1 cellular context compared by ENCODE assay signal in the genomic region with DNA sequence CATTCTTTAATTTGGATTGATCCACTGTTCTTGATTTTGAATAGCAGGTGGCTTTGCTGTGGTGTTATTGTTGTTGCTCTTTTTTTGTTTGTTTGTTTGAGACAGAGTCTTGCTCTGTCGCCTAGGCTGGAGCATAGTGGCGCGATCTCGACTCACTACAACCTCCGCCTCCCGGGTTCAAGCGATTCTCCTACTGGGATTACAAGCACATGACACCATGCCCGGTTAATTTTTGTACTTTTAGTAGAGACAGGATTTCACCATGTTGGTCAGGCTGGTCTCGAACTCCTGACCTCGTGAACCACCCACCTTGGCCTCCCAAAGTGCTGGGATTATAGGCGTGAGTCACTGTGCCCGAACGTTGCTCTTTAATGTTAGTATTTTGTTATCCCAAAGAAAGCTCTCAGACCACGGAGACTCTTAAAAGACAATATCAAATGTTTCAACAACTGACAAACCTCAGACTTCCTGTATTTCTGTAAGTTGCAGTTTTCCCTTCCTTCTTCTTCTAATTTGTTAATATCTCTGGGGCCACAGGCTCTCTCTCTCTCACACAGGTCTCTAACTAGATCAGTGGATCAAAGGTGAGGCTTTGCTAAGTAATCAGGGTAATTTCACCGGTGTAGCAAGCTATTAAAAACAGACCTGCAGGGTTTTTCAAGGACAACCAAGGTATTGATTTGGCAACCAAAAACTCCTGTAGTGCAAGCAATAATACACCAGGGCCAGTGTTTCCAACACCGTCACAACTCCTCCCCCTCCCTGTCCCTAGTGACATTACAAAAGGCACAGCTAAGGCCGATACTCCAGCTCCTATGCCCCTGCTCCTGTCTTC.
TF ChIP-seq lines count a peak whose summit lies in the region.

No MANE protein-coding gene starts in this region.

TF ChIP-seq in HepG2, 621 proteins besides CTCF, POLR2A, EP300 and RAD21 (continued from another document and continues in another):
- peak; percentile 74; the same call in 1 of the 2 replicates for TF ChIP-seq ARID4A (CRISPR knock-in tag; IDR thresholded peaks at IDR 0.05; ENCODE audit: borderline replicate concordance)
- TF ChIP-seq, protein P1, sequence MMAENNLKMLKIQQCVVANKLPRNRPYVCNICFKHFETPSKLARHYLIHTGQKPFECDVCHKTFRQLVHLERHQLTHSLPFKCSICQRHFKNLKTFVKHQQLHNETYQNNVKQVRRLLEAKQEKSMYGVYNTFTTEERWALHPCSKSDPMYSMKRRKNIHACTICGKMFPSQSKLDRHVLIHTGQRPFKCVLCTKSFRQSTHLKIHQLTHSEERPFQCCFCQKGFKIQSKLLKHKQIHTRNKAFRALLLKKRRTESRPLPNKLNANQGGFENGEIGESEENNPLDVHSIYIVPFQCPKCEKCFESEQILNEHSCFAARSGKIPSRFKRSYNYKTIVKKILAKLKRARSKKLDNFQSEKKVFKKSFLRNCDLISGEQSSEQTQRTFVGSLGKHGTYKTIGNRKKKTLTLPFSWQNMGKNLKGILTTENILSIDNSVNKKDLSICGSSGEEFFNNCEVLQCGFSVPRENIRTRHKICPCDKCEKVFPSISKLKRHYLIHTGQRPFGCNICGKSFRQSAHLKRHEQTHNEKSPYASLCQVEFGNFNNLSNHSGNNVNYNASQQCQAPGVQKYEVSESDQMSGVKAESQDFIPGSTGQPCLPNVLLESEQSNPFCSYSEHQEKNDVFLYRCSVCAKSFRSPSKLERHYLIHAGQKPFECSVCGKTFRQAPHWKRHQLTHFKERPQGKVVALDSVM (CRISPR knock-in tag; IDR thresholded peaks at IDR 0.05): peak; percentile 72
- no peak for TF ChIP-seq POLR2AphosphoS2 (IDR thresholded peaks at IDR 0.05; ENCODE audit: low read depth, low read length)
- no peak; the same call in 1 of the 2 replicates for TF ChIP-seq GABPB1 (CRISPR knock-in tag; IDR thresholded peaks at IDR 0.05)
- TF ChIP-seq ELF3 (CRISPR knock-in tag; IDR thresholded peaks at IDR 0.05): no peak; the same call in 1 of the 2 replicates
- no peak for TF ChIP-seq ZNF724P (CRISPR knock-in tag; IDR thresholded peaks at IDR 0.05; ENCODE audit: borderline replicate concordance)
- TF ChIP-seq, protein P2, sequence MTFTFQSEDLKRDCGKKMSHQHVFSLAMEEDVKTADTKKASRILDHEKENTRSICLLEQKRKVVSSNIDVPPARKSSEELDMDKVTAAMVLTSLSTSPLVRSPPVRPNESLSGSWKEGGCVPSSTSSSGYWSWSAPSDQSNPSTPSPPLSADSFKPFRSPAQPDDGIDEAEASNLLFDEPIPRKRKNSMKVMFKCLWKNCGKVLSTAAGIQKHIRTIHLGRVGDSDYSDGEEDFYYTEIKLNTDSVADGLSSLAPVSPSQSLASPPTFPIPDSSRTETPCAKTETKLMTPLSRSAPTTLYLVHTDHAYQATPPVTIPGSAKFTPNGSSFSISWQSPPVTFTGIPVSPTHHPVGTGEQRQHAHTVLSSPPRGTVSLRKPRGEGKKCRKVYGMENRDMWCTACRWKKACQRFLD (CRISPR knock-in tag; IDR thresholded peaks at IDR 0.05; ENCODE audit: borderline replicate concordance): no peak; the same call in 1 of the 2 replicates
- no peak for TF ChIP-seq SRSF9 (IDR thresholded peaks at IDR 0.05; ENCODE audit: borderline replicate concordance, insufficient read depth, low read depth, low read length, poor library complexity, severe bottlenecking)
- TF ChIP-seq, protein P3, sequence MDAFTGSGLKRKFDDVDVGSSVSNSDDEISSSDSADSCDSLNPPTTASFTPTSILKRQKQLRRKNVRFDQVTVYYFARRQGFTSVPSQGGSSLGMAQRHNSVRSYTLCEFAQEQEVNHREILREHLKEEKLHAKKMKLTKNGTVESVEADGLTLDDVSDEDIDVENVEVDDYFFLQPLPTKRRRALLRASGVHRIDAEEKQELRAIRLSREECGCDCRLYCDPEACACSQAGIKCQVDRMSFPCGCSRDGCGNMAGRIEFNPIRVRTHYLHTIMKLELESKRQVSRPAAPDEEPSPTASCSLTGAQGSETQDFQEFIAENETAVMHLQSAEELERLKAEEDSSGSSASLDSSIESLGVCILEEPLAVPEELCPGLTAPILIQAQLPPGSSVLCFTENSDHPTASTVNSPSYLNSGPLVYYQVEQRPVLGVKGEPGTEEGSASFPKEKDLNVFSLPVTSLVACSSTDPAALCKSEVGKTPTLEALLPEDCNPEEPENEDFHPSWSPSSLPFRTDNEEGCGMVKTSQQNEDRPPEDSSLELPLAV (CRISPR knock-in tag; conservative IDR thresholded peaks at IDR 0.05; ENCODE audit: low read depth): no peak
- TF ChIP-seq ZKSCAN1 (IDR thresholded peaks at IDR 0.05; ENCODE audit: low read length): peak; percentile 47; the same call in 1 of the 2 replicates
- no peak for TF ChIP-seq SNRNP70 (IDR thresholded peaks at IDR 0.05; ENCODE audit: low read depth, low read length)
- TF ChIP-seq ZNF143 (CRISPR knock-in tag; IDR thresholded peaks at IDR 0.05): no peak
- TF ChIP-seq TFE3 (CRISPR knock-in tag; IDR thresholded peaks at IDR 0.05): no peak; the same call in 1 of the 2 replicates
- TF ChIP-seq HOXD1 (CRISPR knock-in tag; IDR thresholded peaks at IDR 0.05): peak; percentile 53
- TF ChIP-seq, protein P4, sequence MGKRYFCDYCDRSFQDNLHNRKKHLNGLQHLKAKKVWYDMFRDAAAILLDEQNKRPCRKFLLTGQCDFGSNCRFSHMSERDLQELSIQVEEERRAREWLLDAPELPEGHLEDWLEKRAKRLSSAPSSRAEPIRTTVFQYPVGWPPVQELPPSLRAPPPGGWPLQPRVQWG (CRISPR knock-in tag; IDR thresholded peaks at IDR 0.05; ENCODE audit: borderline replicate concordance, low read depth): no peak
- TF ChIP-seq ZNF33B (CRISPR knock-in tag; IDR thresholded peaks at IDR 0.05): 0 out of 2 replicates have a peak, but pooled peaks have one; percentile 31
- no peak for TF ChIP-seq NFATC3 (CRISPR knock-in tag; IDR thresholded peaks at IDR 0.05)
- TF ChIP-seq BCL6 (CRISPR knock-in tag; IDR thresholded peaks at IDR 0.05): peak; percentile 81
- TF ChIP-seq, protein P5, sequence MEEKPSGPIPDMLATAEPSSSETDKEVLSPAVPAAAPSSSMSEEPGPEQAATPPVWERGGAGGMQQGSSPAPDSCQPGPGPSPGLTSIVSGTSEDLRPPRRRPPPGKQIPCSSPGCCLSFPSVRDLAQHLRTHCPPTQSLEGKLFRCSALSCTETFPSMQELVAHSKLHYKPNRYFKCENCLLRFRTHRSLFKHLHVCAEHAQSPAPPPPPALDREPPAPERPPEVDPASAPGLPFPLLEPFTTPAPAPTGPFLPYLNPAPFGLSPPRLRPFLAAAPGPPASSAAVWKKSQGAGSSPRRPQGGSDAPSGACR (CRISPR knock-in tag; IDR thresholded peaks at IDR 0.05): peak; percentile 92; the same call in 1 of the 2 replicates
- no peak for TF ChIP-seq E2F5 (CRISPR knock-in tag; conservative IDR thresholded peaks at IDR 0.05)
- peak; percentile 88 for TF ChIP-seq SNAPC4 (CRISPR knock-in tag; IDR thresholded peaks at IDR 0.05)
- 0 out of 2 replicates have a peak, but pooled peaks have one; percentile 13 for TF ChIP-seq RNF2 (conservative IDR thresholded peaks at IDR 0.05; ENCODE audit: low read depth)
- TF ChIP-seq ZNF224 (CRISPR knock-in tag; IDR thresholded peaks at IDR 0.05): no peak
- no peak for TF ChIP-seq HES4 (CRISPR knock-in tag; IDR thresholded peaks at IDR 0.05; ENCODE audit: borderline replicate concordance)
- TF ChIP-seq ZNF549 (CRISPR knock-in tag; IDR thresholded peaks at IDR 0.05): no peak; the same call in 1 of the 2 replicates
- TF ChIP-seq, protein P6, sequence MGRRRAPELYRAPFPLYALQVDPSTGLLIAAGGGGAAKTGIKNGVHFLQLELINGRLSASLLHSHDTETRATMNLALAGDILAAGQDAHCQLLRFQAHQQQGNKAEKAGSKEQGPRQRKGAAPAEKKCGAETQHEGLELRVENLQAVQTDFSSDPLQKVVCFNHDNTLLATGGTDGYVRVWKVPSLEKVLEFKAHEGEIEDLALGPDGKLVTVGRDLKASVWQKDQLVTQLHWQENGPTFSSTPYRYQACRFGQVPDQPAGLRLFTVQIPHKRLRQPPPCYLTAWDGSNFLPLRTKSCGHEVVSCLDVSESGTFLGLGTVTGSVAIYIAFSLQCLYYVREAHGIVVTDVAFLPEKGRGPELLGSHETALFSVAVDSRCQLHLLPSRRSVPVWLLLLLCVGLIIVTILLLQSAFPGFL (CRISPR knock-in tag; IDR thresholded peaks at IDR 0.05): no peak
- no peak for TF ChIP-seq ZFP36 (IDR thresholded peaks at IDR 0.05; ENCODE audit: borderline replicate concordance, low read depth, low read length, partially characterized antibody)
- TF ChIP-seq ZSCAN31 (CRISPR knock-in tag; IDR thresholded peaks at IDR 0.05; ENCODE audit: low read depth): peak; percentile 96
- TF ChIP-seq MTA1 (CRISPR knock-in tag; IDR thresholded peaks at IDR 0.05; ENCODE audit: borderline replicate concordance): no peak; the same call in 1 of the 2 replicates
